In genomic region chr11:123173856-123174186, GRCh38 we compare ENCODE assay signal across 22 cellular contexts. TPM values are rescaled to one million over a fixed set of nuclear protein-coding genes. Genes with fewer than 3 reads are reported as not detected.
DNase-seq lines count a peak whose midpoint lies in the region; ATAC-seq, FAIRE-seq and TF ChIP-seq lines count a peak whose summit lies in the region.
"Had no signal": no experiment of that assay in that cellular context is flagged by ENCODE, and none has a peak within 500 bp of the region (broad histone marks: within the 10 kb centered on the region; RNA-seq: fewer than 3 reads in every experiment).

No MANE protein-coding gene starts in this region.

- no peaks in the 10 kb centered on the region for H3K27me3 Mint-ChIP-seq in Caco-2 (ENCODE audit: insufficient read depth, unreplicated experiment)
- no peaks in the 10 kb centered on the region for H3K27me3 Mint-ChIP-seq in astrocyte (ENCODE audit: low read depth, unreplicated experiment)
- H3K27me3 Mint-ChIP-seq: activated T-helper 17 cell treated with anti-CD3 and anti-CD28 coated beads, Interleukin-2, amount 50 U/mL, for 72 hours had no signal

- BruUV-seq in Caco-2 (replicated peaks; lab: Mats Ljungman, UMichigan): no TSS peak

- H3F3A ChIP-seq in smooth muscle cell (ENCODE audit: low read depth) (peaks cover 30% of the 10 kb centered on the region), MM.1S (ENCODE audit: insufficient read depth, low read length) (no peaks in the 10 kb centered on the region)

- peaks cover 13% of the 10 kb centered on the region for H3K4me1 Mint-ChIP-seq in Caco-2 (ENCODE audit: low read depth, unreplicated experiment)
- H3K4me1 Mint-ChIP-seq in astrocyte (ENCODE audit: low read depth, unreplicated experiment): peaks cover 22% of the 10 kb centered on the region
- H3K4me1 Mint-ChIP-seq: activated T-helper 17 cell treated with anti-CD3 and anti-CD28 coated beads, Interleukin-2, amount 50 U/mL, for 72 hours; IgD-negative memory B cell; stimulated activated naive CD8-positive, alpha-beta T cell treated with anti-CD3 and anti-CD28 coated beads, Interleukin-15, amount 100 ng/mL, for 72 hours; T-cell had no signal

- peaks cover 18% of the 10 kb centered on the region for H3K4me1 ChIP-seq in Caco-2
- H3K4me1 ChIP-seq in astrocyte (ENCODE audit: insufficient read depth, low read length): peaks cover 29% of the 10 kb centered on the region
- peaks cover 12% of the 10 kb centered on the region for H3K4me1 ChIP-seq in hepatocyte (ENCODE audit: insufficient read depth)
- peaks cover 9% of the 10 kb centered on the region for H3K4me1 ChIP-seq in smooth muscle cell (ENCODE audit: low read depth)
- H3K4me1 ChIP-seq in MM.1S (ENCODE audit: low read length): no peaks in the 10 kb centered on the region

- H3K79me2 ChIP-seq in astrocyte (ENCODE audit: insufficient read depth, low read length) (peaks cover 31% of the 10 kb centered on the region), hepatocyte (peaks cover 11% of the 10 kb centered on the region), smooth muscle cell (ENCODE audit: low read depth) (peaks cover 55% of the 10 kb centered on the region), MM.1S (ENCODE audit: low read length) (no peaks in the 10 kb centered on the region)

- H3K9me3 Mint-ChIP-seq in Caco-2 (ENCODE audit: unreplicated experiment) (no peaks in the 10 kb centered on the region), astrocyte (ENCODE audit: unreplicated experiment) (peaks cover 2% of the 10 kb centered on the region)
- H3K9me3 Mint-ChIP-seq: activated T-helper 17 cell treated with anti-CD3 and anti-CD28 coated beads, Interleukin-2, amount 50 U/mL, for 72 hours; IgD-negative memory B cell; T-cell had no signal

- peak overlapping the region; percentile 90 for H3K27ac ChIP-seq in astrocyte (ENCODE audit: low read depth, low read length)
- H3K27ac ChIP-seq in hepatocyte: peak overlapping the region; percentile 57
- peak overlapping the region; percentile 94 for H3K27ac ChIP-seq in smooth muscle cell (ENCODE audit: low read depth)
- H3K27ac ChIP-seq in MM.1S (ENCODE audit: low read length): no peak overlapping the region
- H3K27ac ChIP-seq: dorsolateral prefrontal cortex had no signal

- no peak overlapping the region for H2AFZ ChIP-seq in astrocyte (ENCODE audit: low read depth, low read length)
- H2AFZ ChIP-seq in hepatocyte: no peak overlapping the region
- H2AFZ ChIP-seq in smooth muscle cell (ENCODE audit: low read depth): no peak overlapping the region
- H2AFZ ChIP-seq in MM.1S (ENCODE audit: low read length): no peak overlapping the region

- H3K27me3 ChIP-seq in Caco-2 (replicated peaks; ENCODE audit: control insufficient read depth, insufficient read depth, low read length) (no peaks in the 10 kb centered on the region), astrocyte (ENCODE audit: insufficient read depth, low read length) (no peaks in the 10 kb centered on the region), hepatocyte (no peaks in the 10 kb centered on the region), smooth muscle cell (ENCODE audit: low read depth) (no peaks in the 10 kb centered on the region), MM.1S (replicated peaks; ENCODE audit: insufficient read depth, low read length) (no peaks in the 10 kb centered on the region)

- H3K27ac Mint-ChIP-seq in Caco-2 (ENCODE audit: unreplicated experiment): peak overlapping the region; percentile 91
- peak overlapping the region; percentile 80 for H3K27ac Mint-ChIP-seq in astrocyte (ENCODE audit: unreplicated experiment)
- H3K27ac Mint-ChIP-seq: activated CD4-positive, alpha-beta T cell treated with anti-CD3 and anti-CD28 coated beads for 36 hours; activated naive CD8-positive, alpha-beta T cell; activated T-helper 17 cell treated with anti-CD3 and anti-CD28 coated beads, Interleukin-2, amount 50 U/mL, for 72 hours; IgD-negative memory B cell; stimulated activated naive CD8-positive, alpha-beta T cell treated with anti-CD3 and anti-CD28 coated beads, Interleukin-15, amount 100 ng/mL, for 72 hours; T-cell had no signal

- H3K36me3 Mint-ChIP-seq in Caco-2 (ENCODE audit: insufficient read depth, unreplicated experiment) (peaks cover 13% of the 10 kb centered on the region), astrocyte (ENCODE audit: low read depth, unreplicated experiment) (no peaks in the 10 kb centered on the region)
- H3K36me3 Mint-ChIP-seq: activated naive CD8-positive, alpha-beta T cell; IgD-negative memory B cell; T-cell had no signal

- FAIRE-seq in astrocyte (lab: Jason Lieb, UNC): no peak
- FAIRE-seq: TTC549 had no signal

- H3K9ac ChIP-seq in astrocyte (ENCODE audit: low read length): peak overlapping the region; percentile 59
- peak overlapping the region; percentile 54 for H3K9ac ChIP-seq in smooth muscle cell (ENCODE audit: low read depth)
- no peak overlapping the region for H3K9ac ChIP-seq in MM.1S (ENCODE audit: low read length)

- no peak for TF ChIP-seq CTCF in Caco-2 (IDR thresholded peaks at IDR 0.05; ENCODE audit: insufficient read depth in 1 of 2, low read depth in 1 of 2, low read length in 1 of 2, severe bottlenecking in 1 of 2, unreplicated experiment in 1 of 2)
- TF ChIP-seq CTCF in astrocyte (IDR thresholded peaks at IDR 0.05; ENCODE audit: insufficient read depth, low read depth, low read length): no peak
- no peak for TF ChIP-seq CTCF in hepatocyte (IDR thresholded peaks at IDR 0.05; ENCODE audit: poor library complexity)
- no peak for TF ChIP-seq CTCF in smooth muscle cell (IDR thresholded peaks at IDR 0.05; ENCODE audit: borderline replicate concordance, insufficient read depth, poor library complexity, severe bottlenecking)
- TF ChIP-seq CTCF in MM.1S (IDR thresholded peaks at IDR 0.05; ENCODE audit: low read length): no peak

- H3K4me3 ChIP-seq in Caco-2 (ENCODE audit: low read depth, low read length) (no peak overlapping the region), astrocyte (ENCODE audit: insufficient read depth, low read depth, low read length) (no peak overlapping the region), hepatocyte (no peak overlapping the region), smooth muscle cell (no peak overlapping the region), MM.1S (ENCODE audit: low read length) (no peak overlapping the region)
- H3K4me3 ChIP-seq: dorsolateral prefrontal cortex, skin epidermis had no signal

- 98% methylated on average over 3 of the region's 3 CpGs for WGBS in hepatocyte (ENCODE audit: low lambda C conversion rate, missing lambda C conversion rate)
- WGBS in smooth muscle cell (ENCODE audit: low lambda C conversion rate): 45% methylated on average over 3 of the region's 3 CpGs

- H3K9me2 ChIP-seq in hepatocyte (replicated peaks; ENCODE audit: insufficient read depth): no peaks in the 10 kb centered on the region
- no peaks in the 10 kb centered on the region for H3K9me2 ChIP-seq in MM.1S (replicated peaks; ENCODE audit: insufficient read depth, low read length)

- no peaks in the 10 kb centered on the region for H3K36me3 ChIP-seq in Caco-2 (ENCODE audit: control insufficient read depth, insufficient read depth, low read length)
- peaks cover 2% of the 10 kb centered on the region for H3K36me3 ChIP-seq in astrocyte (ENCODE audit: insufficient read depth, low read length)
- H3K36me3 ChIP-seq in hepatocyte (replicated peaks; ENCODE audit: insufficient read depth, low read depth): no peaks in the 10 kb centered on the region
- no peaks in the 10 kb centered on the region for H3K36me3 ChIP-seq in smooth muscle cell (ENCODE audit: low read depth)
- H3K36me3 ChIP-seq in MM.1S (replicated peaks; ENCODE audit: insufficient read depth, low read length): no peaks in the 10 kb centered on the region

- intact Hi-C loops in Caco-2 (cut with micrococcal nuclease; ENCODE audit: unreplicated experiment): loop anchor here (1.0 to 2.0 kb wide), 3 partner anchors 10 to 57 kb away; partner anchors contain the start of gene CLMP

- H4K20me1 ChIP-seq in astrocyte (ENCODE audit: insufficient read depth, low read length): no peaks in the 10 kb centered on the region
- H4K20me1 ChIP-seq in hepatocyte (ENCODE audit: insufficient read depth, poor library complexity, severe bottlenecking): no peaks in the 10 kb centered on the region
- H4K20me1 ChIP-seq in smooth muscle cell (ENCODE audit: low read depth): no peaks in the 10 kb centered on the region
- H4K20me1 ChIP-seq in MM.1S (ENCODE audit: insufficient read depth, low read length): no peaks in the 10 kb centered on the region

- H3K4me3 Mint-ChIP-seq in Caco-2 (ENCODE audit: unreplicated experiment) (no peak overlapping the region), astrocyte (ENCODE audit: unreplicated experiment) (no peak overlapping the region)
- H3K4me3 Mint-ChIP-seq: activated CD4-positive, alpha-beta T cell treated with anti-CD3 and anti-CD28 coated beads for 36 hours; activated naive CD8-positive, alpha-beta T cell; activated T-helper 17 cell treated with anti-CD3 and anti-CD28 coated beads, Interleukin-2, amount 50 U/mL, for 72 hours; IgD-negative memory B cell; stimulated activated naive CD8-positive, alpha-beta T cell treated with anti-CD3 and anti-CD28 coated beads, Interleukin-15, amount 100 ng/mL, for 72 hours; T-cell had no signal

- no peak for ATAC-seq in HG02798 (IDR thresholded peaks at IDR 0.05; ENCODE audit: poor library complexity, unreplicated experiment)
- ATAC-seq: activated CD4-positive, alpha-beta T cell treated with anti-CD3 and anti-CD28 coated beads for 36 hours; activated T-helper 17 cell treated with anti-CD3 and anti-CD28 coated beads, Interleukin-2, amount 50 U/mL, for 72 hours; stimulated activated naive CD8-positive, alpha-beta T cell treated with anti-CD3 and anti-CD28 coated beads, Interleukin-15, amount 100 ng/mL, for 72 hours; T-cell had no signal

- DNase-seq in Caco-2 (no peak), astrocyte (ENCODE audit: low read depth) (no peak), hepatocyte (ENCODE audit: low spot score) (no peak), smooth muscle cell (lab: John Stamatoyannopoulos, UW; ENCODE audit: unreplicated experiment) (no peak), amygdala (lab: John Stamatoyannopoulos, UW) (no peak), MM.1S (no peak), H4 (ENCODE audit: low spot score) (no peak)
- DNase-seq: activated CD4-positive, alpha-beta T cell treated with anti-CD3 and anti-CD28 coated beads for 36 hours; dorsolateral prefrontal cortex; erythroblast; NCI-H1436; NCI-H524 treated with DMSO at 0.1 percent for 48 hours; stimulated activated CD4-positive, alpha-beta T cell treated with anti-CD3 and anti-CD28 coated beads, Interleukin-4, amount 100 ng/mL, for 1 hour; stimulated activated naive CD8-positive, alpha-beta T cell treated with anti-CD3 and anti-CD28 coated beads, Interleukin-15, amount 100 ng/mL, for 72 hours; T-cell had no signal

- peak overlapping the region; percentile 48 for H3K4me2 ChIP-seq in astrocyte (ENCODE audit: low read length)
- no peak overlapping the region for H3K4me2 ChIP-seq in hepatocyte
- H3K4me2 ChIP-seq in smooth muscle cell: peak overlapping the region; percentile 17
- H3K4me2 ChIP-seq in MM.1S (ENCODE audit: low read depth, low read length): no peak overlapping the region

- CTCF ChIA-PET in Caco-2 (lab: Charles Lee): interaction anchor here (1.6 kb wide), 1 partner anchor 120 kb away, joined by 4 read pairs; no protein-coding TSS in a partner anchor

- POLR2A ChIA-PET in Caco-2 (lab: Charles Lee): no interaction called here

- H3K9me3 ChIP-seq in Caco-2 (no peaks in the 10 kb centered on the region), astrocyte (ENCODE audit: insufficient read depth, low read depth, low read length) (no peaks in the 10 kb centered on the region), hepatocyte (ENCODE audit: low read depth) (no peaks in the 10 kb centered on the region), smooth muscle cell (replicated peaks; ENCODE audit: low read depth) (no peaks in the 10 kb centered on the region), MM.1S (replicated peaks; ENCODE audit: insufficient read depth, low read length) (no peaks in the 10 kb centered on the region)

RNA-seq across cellular contexts. Expression of gene CLMP, which starts 21.2 kb away (rescaled TPM):
- total RNA-seq in Caco-2 (2022): 44.0 and 58.9 TPM in 2 replicates
- 16.0 and 26.5 TPM in 2 replicates for total RNA-seq in astrocyte
- 59.4 and 75.1 TPM in 2 replicates for total RNA-seq in hepatocyte
- polyA plus RNA-seq in hepatocyte: 23.3 and 27.1 TPM in 2 replicates
- total RNA-seq in smooth muscle cell: 163 and 176 TPM in 2 replicates
- 62.0 and 74.0 TPM in 2 replicates for polyA plus RNA-seq in smooth muscle cell
- total RNA-seq in H4 (2014; rRNA removed; shearing (Covaris generic)): 13.6 and 25.2 TPM in 2 replicates
- polyA plus RNA-seq: neural cell had no signal

Comparison
In these comparisons a context has a peak if more than half of its experiments do, and no peak if none do; other contexts are left out.
1. H3K4me2 ChIP-seq: peak in astrocyte (single experiment) and smooth muscle cell (single experiment); none in hepatocyte (single experiment) and MM.1S (single experiment).